Comparison of ENCODE assay signal across 19 cellular contexts in genomic region chr17:78617371-78618061, GRCh38. TPM values are rescaled to one million over a fixed set of nuclear protein-coding genes. Genes with fewer than 3 reads are reported as not detected.
DNase-seq lines count a peak whose midpoint lies in the region; ATAC-seq and TF ChIP-seq lines count a peak whose summit lies in the region.
"Had no signal": no experiment of that assay in that cellular context is flagged by ENCODE, and none has a peak within 500 bp of the region (broad histone marks: within the 10 kb centered on the region; RNA-seq: fewer than 3 reads in every experiment).

No MANE protein-coding gene starts in this region.

- H3K36me3 ChIP-seq in skeletal muscle tissue (ENCODE audit: control insufficient read depth in 3 of 3, insufficient read depth in 3 of 3, low read length in 3 of 3), result no peaks in the 10 kb centered on the region

- ATAC-seq in left ventricle myocardium superior (peak; percentile 49), HG02852 (IDR thresholded peaks at IDR 0.05; ENCODE audit: unreplicated experiment) (no peak), omental fat pad (ENCODE audit: low FRiP score) (no peak)

- H3K27ac ChIP-seq in skeletal muscle tissue (ENCODE audit: low read depth, low read length), result peak overlapping the region; percentile 66
- H3K27ac ChIP-seq: SK-N-MC had no signal

- no peaks in the 10 kb centered on the region for H3K27me3 ChIP-seq in skeletal muscle tissue (ENCODE audit: control insufficient read depth in 3 of 3, insufficient read depth in 3 of 3, low read length in 3 of 3)

- TF ChIP-seq CTCF in GM10266 (IDR thresholded peaks at IDR 0.05; ENCODE audit: control insufficient read depth, insufficient read depth, low read depth, missing control alignments) (no peak), omental fat pad (IDR thresholded peaks at IDR 0.05) (no peak)

- peak overlapping the region in 1 of 3 donors; percentile 62 for H3K9ac ChIP-seq in skeletal muscle tissue (ENCODE audit: low read depth in 1 of 3, low read length in 3 of 3)

- H3K4me1 ChIP-seq in skeletal muscle tissue (ENCODE audit: control insufficient read depth in 3 of 3, insufficient read depth in 3 of 3, low read length in 3 of 3), result peaks cover 20 to 26% (median 24%) of the 10 kb centered on the region in 3 donors

- H3K9me3 ChIP-seq in skeletal muscle tissue (ENCODE audit: control insufficient read depth in 3 of 3, low read length in 3 of 3), result no peaks in the 10 kb centered on the region

- peak overlapping the region in 2 of 3 donors; percentile 6 to 41 for H3K4me3 ChIP-seq in skeletal muscle tissue (ENCODE audit: low read length in 3 of 3)
- H3K4me3 ChIP-seq: SK-N-MC had no signal

- DNase-seq in Daoy (ENCODE audit: low read depth) (peak; percentile 39), astrocyte of the hippocampus (ENCODE audit: low read depth, low spot score) (peak; percentile 28), left ventricle myocardium superior (no peak), GM10266 (ENCODE audit: extremely low spot score) (no peak), iPS-NIHi7 (ENCODE audit: extremely low spot score) (no peak), omental fat pad (ENCODE audit: low spot score) (no peak)
- DNase-seq: activated CD4-positive, CD25-positive, alpha-beta regulatory T cell treated with anti-CD3 and anti-CD28 coated beads, Interleukin-2, amount 50 U/mL, for 72 hours; activated CD8-positive, alpha-beta memory T cell treated with anti-CD3 and anti-CD28 coated beads for 24 hours; Calu3; effector memory CD4-positive, alpha-beta T cell; GDM1; HFFc6; islet precursor cell; mesendoderm; NCI-H1105; T1000 had no signal

- intact Hi-C loops in left ventricle myocardium superior (cut with micrococcal nuclease), result no loop called here

RNA-seq across cellular contexts. Expression of gene DNAH17, which starts 40.3 kb away (rescaled TPM):
- total RNA-seq in Daoy (2014; rRNA removed; shearing (Covaris generic)), result 1.0 and 1.7 TPM in 2 replicates
- total RNA-seq in left ventricle myocardium superior (not detected), skeletal muscle tissue (under 0.01 TPM), omental fat pad (1 to 10 TPM in 1 of 4 donors, under 1 TPM in 3; 0.24 to 1.4 (median 0.34) TPM)
- total RNA-seq: HFFc6 had no signal

Comparison
In these comparisons a context has a peak if more than half of its experiments do, and no peak if none do; other contexts are left out.
1. DNase-seq: peak in Daoy (single experiment) and astrocyte of the hippocampus (single experiment); none in left ventricle myocardium superior (single experiment), GM10266 (single experiment), iPS-NIHi7 (single experiment) and omental fat pad (single experiment).